ENCODE assay signal across 8 cellular contexts in the genomic region with DNA sequence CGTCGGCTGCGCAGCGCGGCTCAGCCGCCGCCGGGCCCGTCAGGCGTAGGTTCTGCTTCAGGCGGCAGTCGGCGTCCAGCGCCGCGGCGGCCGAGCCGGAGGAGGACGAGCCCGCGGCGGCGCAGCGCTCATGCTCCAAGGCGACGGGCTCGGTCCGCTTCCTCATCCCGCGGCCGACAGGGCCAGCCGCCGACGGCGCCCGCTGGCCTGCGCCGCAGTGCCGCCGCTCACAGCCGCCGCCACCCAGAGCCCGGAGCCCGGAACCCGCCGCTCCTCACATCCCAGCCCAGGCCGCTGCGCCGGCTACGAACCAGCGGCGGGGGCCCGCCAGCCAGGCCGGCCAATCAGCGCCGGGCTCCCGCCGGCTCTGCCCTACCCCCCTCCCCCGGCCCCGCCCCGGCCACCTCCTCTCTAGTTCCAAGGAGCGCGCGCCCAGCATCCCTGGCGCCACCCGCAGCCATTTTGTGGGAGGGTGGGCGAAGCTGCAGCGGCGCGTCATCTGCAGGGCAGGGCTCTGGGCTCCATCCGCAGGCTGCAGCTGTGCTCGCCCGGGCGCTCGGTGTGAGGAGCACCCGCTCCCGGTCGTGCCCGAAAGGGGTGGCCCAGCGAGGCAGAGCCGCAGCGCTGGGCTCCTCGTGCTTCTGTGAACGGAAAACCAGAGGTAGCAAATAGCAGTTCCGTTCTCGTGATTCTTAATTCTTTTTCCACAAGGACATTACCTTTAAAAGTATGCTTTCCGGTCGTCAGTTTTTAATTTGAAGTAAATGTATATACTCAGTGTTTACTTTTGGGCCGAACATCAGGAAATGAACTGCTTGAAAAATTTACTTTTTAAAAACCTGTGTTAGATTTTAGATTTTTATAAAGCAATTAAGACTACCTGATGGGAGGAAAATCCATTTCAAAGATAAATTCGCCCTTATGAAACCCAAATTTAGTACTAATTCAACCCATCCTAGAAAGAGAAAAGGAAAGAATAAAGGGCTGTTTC. TPM values are rescaled to one million over a fixed set of nuclear protein-coding genes. Genes with fewer than 3 reads are reported as not detected.
DNase-seq lines count a peak whose midpoint lies in the region; ATAC-seq and TF ChIP-seq lines count a peak whose summit lies in the region.

A gene (minus strand): TSS at position 298 of the 991 bp plus-strand sequence. CDS start 132 bp downstream, at position 166.

- peak; percentile 88 for ATAC-seq in GM21576 (IDR thresholded peaks at IDR 0.05; ENCODE audit: unreplicated experiment)

- H3K36me3 Mint-ChIP-seq in IgD-negative memory B cell = peaks cover 4% of the 10 kb centered on the region

- H3K9me3 Mint-ChIP-seq in IgD-negative memory B cell = no peaks in the 10 kb centered on the region

- no peak for TF ChIP-seq CTCF in epithelial cell of esophagus (IDR thresholded peaks at IDR 0.05; ENCODE audit: insufficient read depth, low read depth, low read length, missing control alignments)

- peak within 1 kb of the TSS in 2 of 3 donors; percentile 81 to 83 for H3K27ac Mint-ChIP-seq in IgD-negative memory B cell

- H3K4me3 Mint-ChIP-seq in IgD-negative memory B cell = peak within 1 kb of the TSS; percentile 87 to 95 (median 92)

- peaks cover 17 to 21% (median 17%) of the 10 kb centered on the region in 3 donors for H3K4me1 Mint-ChIP-seq in IgD-negative memory B cell

- DNase-seq in DMS153 (lab: John Stamatoyannopoulos, UW) = peak; percentile 91
- DNase-seq in OCI-M1 (lab: John Stamatoyannopoulos, UW) = peak; percentile 94
- DNase-seq in activated T-cell treated with anti-CD3 and anti-CD28 coated beads for 24 hours (ENCODE audit: low read depth) = peak; percentile 91
- peak; percentile 98 for DNase-seq in epithelial cell of esophagus (ENCODE audit: low read depth)
- DNase-seq in stimulated activated CD8-positive, alpha-beta memory T cell treated with anti-CD3 and anti-CD28 coated beads, Interleukin-2, amount 100 ng/mL, for 48 hours (ENCODE audit: low read depth in 2 of 2) = peak; percentile 92 to 93

- H3K4me1 ChIP-seq in mononuclear cell (ENCODE audit: insufficient read depth, low read length) = peaks cover 9% of the 10 kb centered on the region

- H3K27me3 Mint-ChIP-seq in IgD-negative memory B cell = peaks cover 4% of the 10 kb centered on the region

- H3K4me3 ChIP-seq in epithelial cell of esophagus (ENCODE audit: low read length) (peak within 1 kb of the TSS; percentile 73), mononuclear cell (ENCODE audit: low read length) (peak within 1 kb of the TSS; percentile 59)

- no peaks in the 10 kb centered on the region for H3K27me3 ChIP-seq in mononuclear cell (ENCODE audit: insufficient read depth, low read length)

- no peaks in the 10 kb centered on the region for H3K9me3 ChIP-seq in mononuclear cell (ENCODE audit: low read depth, low read length)

RNA-seq across cellular contexts. Expression of the gene that starts here (rescaled TPM):
- 20.3 TPM for polyA plus RNA-seq in IgD-negative memory B cell
- 17.0 TPM for total RNA-seq in mononuclear cell

Comparison
In these comparisons a context has a peak if more than half of its experiments do, and no peak if none do; other contexts are left out.
1. Peak in every context shown above with its lines: DNase-seq, ATAC-seq and H3K4me3 ChIP-seq.